ENCODE assay signal across 13 cellular contexts in genomic region chr12:46514886-46515285, GRCh38.
A peak's percentile ranks its signal among the peaks of the same experiment; 100 is the strongest.
DNase-seq lines count a peak whose midpoint lies in the region; ATAC-seq and TF ChIP-seq lines count a peak whose summit lies in the region.
"Had no signal": no experiment of that assay in that cellular context is flagged by ENCODE, and none has a peak within 500 bp of the region (broad histone marks: within the 10 kb centered on the region; RNA-seq: fewer than 3 reads in every experiment).

No MANE protein-coding gene starts in this region.

- DNase-seq in mammary epithelial cell = peak; percentile 42
- no peak for DNase-seq in breast epithelium (ENCODE audit: low spot score in 2 of 2)
- DNase-seq in epithelial cell of esophagus (ENCODE audit: low read depth) = peak; percentile 46
- DNase-seq in GOT3 (lab: John Stamatoyannopoulos, UW) = no peak
- DNase-seq: Caco-2; CD8-positive, alpha-beta T cell; DND-41; GDM1 had no signal

- in situ Hi-C loops in mammary epithelial cell (cut with MboI; ENCODE audit: low sequenced_read_pairs in 2 of 2) = no loop called here

- no peaks in the 10 kb centered on the region for H3K9me3 ChIP-seq in mammary epithelial cell (replicated peaks; ENCODE audit: insufficient read depth, low read length)
- H3K9me3 ChIP-seq in breast epithelium = peaks cover 0 to 15% of the 10 kb centered on the region in 2 donors
- H3K9me3 ChIP-seq: HAP-1 had no signal

- H3K4me1 ChIP-seq in mammary epithelial cell (ENCODE audit: insufficient read depth, low read length) (peaks cover 8% of the 10 kb centered on the region), breast epithelium (no peaks in the 10 kb centered on the region)
- H3K4me1 ChIP-seq: A549, HAP-1 had no signal

- 7% methylated on average over 2 of the region's 2 CpGs for WGBS in mammary epithelial cell (ENCODE audit: low coverage, missing lambda C conversion rate)

- H3K27me3 ChIP-seq in mammary epithelial cell (ENCODE audit: insufficient read depth, low read length) = no peaks in the 10 kb centered on the region
- no peaks in the 10 kb centered on the region for H3K27me3 ChIP-seq in breast epithelium

- dilution Hi-C loops in mammary epithelial cell (cut with HindIII; ENCODE audit: low sequenced_read_pairs) = no loop called here

- H4K20me1 ChIP-seq in mammary epithelial cell (ENCODE audit: insufficient read depth, low read length) = no peaks in the 10 kb centered on the region

- H3K4me1 Mint-ChIP-seq in stimulated activated memory B cell treated with anti-CD40 and anti-IgM and Interleukin-4, amounts not matched to agents 10 μg/mL and 1 μg/mL and 100 μg/mL, for 72 hours = peaks cover 28% of the 10 kb centered on the region

- ATAC-seq in stimulated activated memory B cell treated with anti-CD40 and anti-IgM and Interleukin-4, amounts not matched to agents 10 μg/mL and 1 μg/mL and 100 μg/mL, for 72 hours = no peak
- ATAC-seq in GM18858 (IDR thresholded peaks at IDR 0.05; ENCODE audit: unreplicated experiment) = no peak
- ATAC-seq: A549; CD8-positive, alpha-beta T cell had no signal

- no TSS peak for BruUV-seq in mammary epithelial cell (replicated peaks; lab: Mats Ljungman, UMichigan)

- no peak overlapping the region for H3K9ac ChIP-seq in mammary epithelial cell (ENCODE audit: insufficient read depth, low read length)

- TF ChIP-seq POLR2A in breast epithelium (IDR thresholded peaks at IDR 0.05) = no peak

- H3K27ac ChIP-seq in mammary epithelial cell (ENCODE audit: insufficient read depth, low read depth, low read length) = no peak overlapping the region
- no peak overlapping the region for H3K27ac ChIP-seq in breast epithelium
- H3K27ac ChIP-seq: A549 had no signal

- intact Hi-C loops in mammary epithelial cell (cut with micrococcal nuclease) = no loop called here
- intact Hi-C loops in breast epithelium (cut with DNase I; ENCODE audit: low total_unique reads) = no loop called here

- H3K36me3 ChIP-seq in mammary epithelial cell (ENCODE audit: insufficient read depth, low read length) (no peaks in the 10 kb centered on the region), breast epithelium (no peaks in the 10 kb centered on the region)
- H3K36me3 ChIP-seq: HAP-1 had no signal

- peak overlapping the region; percentile 18 for H2AFZ ChIP-seq in mammary epithelial cell (ENCODE audit: low read depth, low read length)

- H3K4me3 ChIP-seq in mammary epithelial cell (replicated peaks in 1 of 3; ENCODE audit: insufficient read depth in 1 of 3, low read depth in 2 of 3, low read length in 3 of 3) (no peak overlapping the region), breast epithelium (no peak overlapping the region), epithelial cell of esophagus (ENCODE audit: low read length) (no peak overlapping the region)
- H3K4me3 ChIP-seq: A549, HAP-1 had no signal

- TF ChIP-seq CTCF in mammary epithelial cell (conservative IDR thresholded peaks at IDR 0.05 in 1 of 2, IDR thresholded peaks at IDR 0.05 in 1 of 2; ENCODE audit: extremely low read depth in 1 of 2, insufficient read depth in 1 of 2, low read depth in 1 of 2, low read length in 2 of 2) (no peak), breast epithelium (IDR thresholded peaks at IDR 0.05) (no peak), epithelial cell of esophagus (IDR thresholded peaks at IDR 0.05; ENCODE audit: insufficient read depth, low read depth, low read length, missing control alignments) (no peak)

- H3K4me3 Mint-ChIP-seq in stimulated activated memory B cell treated with anti-CD40 and anti-IgM and Interleukin-4, amounts not matched to agents 10 μg/mL and 1 μg/mL and 100 μg/mL, for 72 hours = no peak overlapping the region
- H3K4me3 Mint-ChIP-seq: CD14-positive monocyte; CD8-positive, alpha-beta T cell had no signal

- peak overlapping the region; percentile 36 for H3K27ac Mint-ChIP-seq in stimulated activated memory B cell treated with anti-CD40 and anti-IgM and Interleukin-4, amounts not matched to agents 10 μg/mL and 1 μg/mL and 100 μg/mL, for 72 hours
- H3K27ac Mint-ChIP-seq: CD14-positive monocyte; CD8-positive, alpha-beta T cell had no signal

- peaks cover 16% of the 10 kb centered on the region for H3K9me3 Mint-ChIP-seq in stimulated activated memory B cell treated with anti-CD40 and anti-IgM and Interleukin-4, amounts not matched to agents 10 μg/mL and 1 μg/mL and 100 μg/mL, for 72 hours

- no peaks in the 10 kb centered on the region for H3K27me3 Mint-ChIP-seq in stimulated activated memory B cell treated with anti-CD40 and anti-IgM and Interleukin-4, amounts not matched to agents 10 μg/mL and 1 μg/mL and 100 μg/mL, for 72 hours

- peak overlapping the region; percentile 39 for H3K4me2 ChIP-seq in mammary epithelial cell (ENCODE audit: insufficient read depth, low read depth, low read length)
- H3K4me2 ChIP-seq: A549 had no signal

- H3K79me2 ChIP-seq in mammary epithelial cell (ENCODE audit: insufficient read depth, low read length) = no peaks in the 10 kb centered on the region

- CTCF ChIA-PET in mammary epithelial cell (lab: Charles Lee; ENCODE audit: low non-redundant PET) = no interaction called here

- H3K36me3 Mint-ChIP-seq in stimulated activated memory B cell treated with anti-CD40 and anti-IgM and Interleukin-4, amounts not matched to agents 10 μg/mL and 1 μg/mL and 100 μg/mL, for 72 hours = peaks cover 26% of the 10 kb centered on the region
- H3K36me3 Mint-ChIP-seq: CD14-positive monocyte; CD8-positive, alpha-beta T cell had no signal

Comparison
In these comparisons a context has a peak if more than half of its experiments do, and no peak if none do; other contexts are left out.
1. DNase-seq: peak in mammary epithelial cell (single experiment) and epithelial cell of esophagus (single experiment); none in breast epithelium (0 of 2) and GOT3 (single experiment).